ENCODE assay signal across 1 cellular context in the genomic region with DNA sequence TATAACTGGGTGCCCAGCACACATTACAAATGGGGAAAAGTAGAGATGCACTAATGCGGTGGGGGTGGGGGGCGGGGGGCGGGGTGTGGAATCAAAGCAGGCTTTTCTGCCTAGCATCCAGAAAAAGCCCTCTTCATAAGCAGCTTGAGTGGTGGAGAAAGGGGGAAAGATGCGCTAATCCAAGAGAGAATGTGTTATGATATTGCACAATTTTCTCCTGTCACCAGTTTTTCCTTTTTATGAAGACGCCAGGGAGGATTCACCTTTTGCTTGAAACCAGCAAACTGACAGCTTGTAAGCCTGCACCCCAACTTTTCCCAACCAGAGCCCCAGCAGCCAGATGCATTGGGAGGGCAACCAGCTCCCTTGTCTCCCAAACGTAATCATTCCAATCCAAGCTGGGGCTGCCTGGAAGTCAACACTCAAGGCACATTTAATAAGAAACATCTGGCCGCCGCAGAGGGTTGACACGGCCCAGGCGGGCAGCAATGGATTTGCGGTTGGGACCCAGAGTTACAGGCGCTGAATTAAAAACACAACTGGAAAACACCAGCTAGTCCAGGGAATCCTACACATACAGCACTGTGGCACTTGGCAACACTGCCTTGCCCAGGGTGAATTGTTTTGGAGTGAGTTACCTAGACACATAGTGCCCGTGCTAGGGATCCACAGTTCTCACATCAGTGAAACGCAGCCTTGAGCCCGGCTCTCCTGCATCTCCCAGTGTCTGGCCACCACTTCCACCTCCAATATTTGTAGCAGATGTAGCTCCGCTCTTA.
A peak's percentile ranks its signal among the peaks of the same experiment; 100 is the strongest.
TF ChIP-seq lines count a peak whose summit lies in the region.

No MANE protein-coding gene starts in this region.

TF ChIP-seq in IMR-90, 13 proteins besides CTCF, POLR2A, EP300 and RAD21 (continued from another document):
- TF ChIP-seq, protein P1, sequence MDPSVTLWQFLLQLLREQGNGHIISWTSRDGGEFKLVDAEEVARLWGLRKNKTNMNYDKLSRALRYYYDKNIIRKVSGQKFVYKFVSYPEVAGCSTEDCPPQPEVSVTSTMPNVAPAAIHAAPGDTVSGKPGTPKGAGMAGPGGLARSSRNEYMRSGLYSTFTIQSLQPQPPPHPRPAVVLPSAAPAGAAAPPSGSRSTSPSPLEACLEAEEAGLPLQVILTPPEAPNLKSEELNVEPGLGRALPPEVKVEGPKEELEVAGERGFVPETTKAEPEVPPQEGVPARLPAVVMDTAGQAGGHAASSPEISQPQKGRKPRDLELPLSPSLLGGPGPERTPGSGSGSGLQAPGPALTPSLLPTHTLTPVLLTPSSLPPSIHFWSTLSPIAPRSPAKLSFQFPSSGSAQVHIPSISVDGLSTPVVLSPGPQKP (IDR thresholded peaks at IDR 0.05; ENCODE audit: borderline replicate concordance, low read depth, low read length): no peak
- no peak for TF ChIP-seq MXI1 (IDR thresholded peaks at IDR 0.05; ENCODE audit: borderline replicate concordance, low read depth, low read length)
- TF ChIP-seq MAFK (IDR thresholded peaks at IDR 0.05; ENCODE audit: low read depth, low read length): no peak
- peak; percentile 29; the same call in 1 of the 2 replicates for TF ChIP-seq MAZ (IDR thresholded peaks at IDR 0.05; ENCODE audit: borderline replicate concordance, low read depth, low read length)
- no peak for TF ChIP-seq CHD1 (IDR thresholded peaks at IDR 0.05; ENCODE audit: low read depth, low read length)
- no peak for TF ChIP-seq FOS (IDR thresholded peaks at IDR 0.05; ENCODE audit: low read depth, low read length)
